ENCODE assay signal across 8 cellular contexts in the genomic region with DNA sequence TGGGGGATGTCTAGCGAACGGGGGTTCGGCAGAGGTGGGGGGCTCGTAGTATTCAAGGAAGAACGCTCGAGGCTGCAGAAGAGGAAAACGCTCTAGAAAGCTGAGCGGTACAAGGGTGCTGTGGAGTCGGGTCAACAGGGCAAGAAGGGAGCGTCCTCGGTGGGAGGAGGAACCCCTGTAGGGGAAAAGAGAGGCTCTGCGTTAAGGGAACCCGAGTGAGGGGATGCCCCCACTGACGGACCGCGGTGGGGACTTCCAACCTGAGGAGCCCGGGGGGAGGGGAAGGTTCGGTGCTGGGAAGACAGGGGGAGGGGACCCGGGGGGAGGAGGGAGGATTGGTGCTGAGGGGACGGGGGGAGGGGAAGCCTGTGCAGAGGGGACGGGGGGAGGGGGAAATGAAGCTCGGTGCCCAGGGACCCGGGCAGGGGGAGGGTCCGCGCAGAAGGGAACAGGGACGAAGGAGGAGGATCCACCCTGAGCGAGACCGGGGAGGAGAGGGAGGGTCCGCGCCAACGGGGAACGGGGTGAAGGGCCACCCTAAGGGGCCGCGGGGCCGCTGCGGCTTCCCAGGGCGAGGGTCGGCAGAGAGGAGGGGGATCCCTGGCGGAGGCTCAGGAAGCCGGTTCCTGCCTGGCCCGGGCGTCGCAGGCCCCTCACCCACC. TPM values are rescaled to one million over a fixed set of nuclear protein-coding genes. Genes with fewer than 3 reads are reported as not detected.
A peak's percentile ranks its signal among the peaks of the same experiment; 100 is the strongest.
DNase-seq lines count a peak whose midpoint lies in the region; ATAC-seq and TF ChIP-seq lines count a peak whose summit lies in the region.

No MANE protein-coding gene starts in this region.

- H3K27me3 ChIP-seq in endodermal cell (ENCODE audit: control insufficient read depth, insufficient read depth, low read length, poor library complexity, severe bottlenecking), result no peaks in the 10 kb centered on the region
- peaks cover 7 to 37% of the 10 kb centered on the region in 2 donors for H3K27me3 ChIP-seq in naive thymus-derived CD4-positive, alpha-beta T cell (ENCODE audit: control insufficient read depth in 2 of 2, insufficient read depth in 2 of 2, low read length in 2 of 2)

- H3K9me3 ChIP-seq in endodermal cell (ENCODE audit: control insufficient read depth, low read length), result no peaks in the 10 kb centered on the region
- H3K9me3 ChIP-seq in naive thymus-derived CD4-positive, alpha-beta T cell (ENCODE audit: control insufficient read depth in 2 of 3, low read length in 3 of 3), result no peaks in the 10 kb centered on the region

- H3K4me3 Mint-ChIP-seq in endodermal cell, result peak overlapping the region; percentile 95
- peak overlapping the region; percentile 77 to 92 (median 88) for H3K4me3 Mint-ChIP-seq in naive thymus-derived CD4-positive, alpha-beta T cell

- H3K27ac ChIP-seq in endodermal cell (ENCODE audit: low read depth, low read length), result peak overlapping the region; percentile 87
- H3K27ac ChIP-seq in naive thymus-derived CD4-positive, alpha-beta T cell (ENCODE audit: low read depth, low read length), result no peak overlapping the region

- CTCF ChIA-PET in AG04449 (lab: Yijun Ruan, JAX), result interaction anchor here (0.8 to 16.2 kb wide), 20 partner anchors 7 to 604 kb away, joined by 3 to 2098 read pairs (median 14); partner anchors contain the start of genes ARPC5L, RPL35 and WDR38
- CTCF ChIA-PET in naive thymus-derived CD4-positive, alpha-beta T cell (lab: Charles Lee), result interaction anchor here (0.6 to 7.0 kb wide), 6 partner anchors 9 to 358 kb away, joined by 3 to 66 read pairs (median 3); partner anchors contain the start of gene WDR38

- H3K9me3 Mint-ChIP-seq in endodermal cell, result no peaks in the 10 kb centered on the region
- peaks cover 0 to 2% (median 0%) of the 10 kb centered on the region in 11 donors for H3K9me3 Mint-ChIP-seq in naive thymus-derived CD4-positive, alpha-beta T cell

- peaks cover 16% of the 10 kb centered on the region for H3K4me1 ChIP-seq in endodermal cell (ENCODE audit: control insufficient read depth, insufficient read depth, low read length)
- peaks cover 13 to 20% of the 10 kb centered on the region in 2 donors for H3K4me1 ChIP-seq in naive thymus-derived CD4-positive, alpha-beta T cell (ENCODE audit: control insufficient read depth in 2 of 2, insufficient read depth in 2 of 2, low read length in 2 of 2)

- no peak for DNase-seq in AG04449 (ENCODE audit: low read depth, low spot score)
- peak; percentile 72 for DNase-seq in GM20000 (ENCODE audit: low spot score)
- DNase-seq in SK-MEL-5 (ENCODE audit: low read depth, low spot score), result peak; percentile 27
- peak; percentile 82 for DNase-seq in endodermal cell
- DNase-seq in naive thymus-derived CD4-positive, alpha-beta T cell, result peak in 3 of 9 donors; percentile 9 to 32 (median 28)
- no peak for DNase-seq in dermis blood vessel endothelial cell
- DNase-seq in GM03348 (ENCODE audit: low spot score), result no peak

- H3K4me1 Mint-ChIP-seq in endodermal cell, result peaks cover 43% of the 10 kb centered on the region
- peaks cover 13 to 40% (median 37%) of the 10 kb centered on the region in 7 donors for H3K4me1 Mint-ChIP-seq in naive thymus-derived CD4-positive, alpha-beta T cell

- H3K27ac Mint-ChIP-seq in endodermal cell, result peak overlapping the region; percentile 95
- peak overlapping the region in 3 of 9 donors; percentile 12 to 87 (median 78) for H3K27ac Mint-ChIP-seq in naive thymus-derived CD4-positive, alpha-beta T cell

- intact Hi-C loops in naive thymus-derived CD4-positive, alpha-beta T cell (cut with micrococcal nuclease), result loop anchor here (1.0 to 5.0 kb wide), 12 partner anchors 58 to 491 kb away; partner anchors contain the start of genes ARPC5L (in 2 of the 2), HSPA5 (in 2 of the 2), GAPVD1 (in 1 of the 2) and GOLGA1 (in 1 of the 2)

- POLR2A ChIA-PET in AG04449 (lab: Yijun Ruan, JAX), result interaction anchor here (0.8 to 1.2 kb wide), 2 partner anchors 90 to 92 kb away, joined by 5 read pairs; partner anchors contain the start of genes ARPC5L and RPL35
- POLR2A ChIA-PET in naive thymus-derived CD4-positive, alpha-beta T cell (lab: Charles Lee), result interaction anchor here (1.1 to 1.8 kb wide), 3 partner anchors 83 to 101 kb away, joined by 4 to 7 read pairs (median 6); partner anchors contain the start of genes RPL35 and WDR38

- no peaks in the 10 kb centered on the region for H3K36me3 Mint-ChIP-seq in endodermal cell (ENCODE audit: low read depth)
- no peaks in the 10 kb centered on the region for H3K36me3 Mint-ChIP-seq in naive thymus-derived CD4-positive, alpha-beta T cell

- H3K27me3 Mint-ChIP-seq in endodermal cell (ENCODE audit: insufficient read depth), result peaks cover 11% of the 10 kb centered on the region
- H3K27me3 Mint-ChIP-seq in naive thymus-derived CD4-positive, alpha-beta T cell, result peaks cover 54 to 82% (median 75%) of the 10 kb centered on the region in 5 donors

- no peaks in the 10 kb centered on the region for H3K36me3 ChIP-seq in endodermal cell (ENCODE audit: control insufficient read depth, insufficient read depth, low read length)
- H3K36me3 ChIP-seq in naive thymus-derived CD4-positive, alpha-beta T cell (ENCODE audit: control insufficient read depth in 2 of 3, insufficient read depth in 3 of 3, low read length in 3 of 3), result no peaks in the 10 kb centered on the region

- H3K4me3 ChIP-seq in AG04449 (ENCODE audit: low read depth, low read length) (peak overlapping the region; percentile 65), endodermal cell (ENCODE audit: low read length) (peak overlapping the region; percentile 90)
- peak overlapping the region; percentile 87 for H3K4me3 ChIP-seq in naive thymus-derived CD4-positive, alpha-beta T cell (ENCODE audit: low read length)

- no peak for ATAC-seq in naive thymus-derived CD4-positive, alpha-beta T cell
- ATAC-seq in HG02884 (IDR thresholded peaks at IDR 0.05; ENCODE audit: unreplicated experiment), result no peak

- H3K9ac ChIP-seq in endodermal cell (ENCODE audit: extremely low read depth, low read length, poor library complexity, severe bottlenecking), result peak overlapping the region; percentile 76

- WGBS in endodermal cell (ENCODE audit: insufficient coverage in 1 of 2, insufficient read length in 1 of 2), 2 experiments, result 0% methylated on average over 21 to 43 of the region's 43 CpGs

- TF ChIP-seq CTCF in AG04449 (IDR thresholded peaks at IDR 0.05; ENCODE audit: insufficient read depth, low read length, missing control alignments) (no peak), GM20000 (IDR thresholded peaks at IDR 0.05; ENCODE audit: extremely low read depth, missing control alignments) (no peak), endodermal cell (conservative IDR thresholded peaks at IDR 0.05) (no peak)

- in situ Hi-C loops in SK-MEL-5 (cut with HindIII; ENCODE audit: low pct_unique_long_range_greater_than_20kb, low sequenced_read_pairs), result loop anchor here (25.0 kb wide), 1 partner anchor 117 kb away; no protein-coding TSS in a partner anchor

RNA-seq across cellular contexts. Expression of gene NR6A1, which starts 0.6 kb away (rescaled TPM):
- total RNA-seq in SK-MEL-5 (2014; rRNA removed; shearing (Covaris generic)), result 7.8 and 8.0 TPM in 2 replicates
- polyA plus RNA-seq in SK-MEL-5 (2015; cell fraction: cytosol; rRNA removed), result 3.3 and 5.3 TPM in 2 replicates
- polyA plus RNA-seq in SK-MEL-5 (2015; cell fraction: nucleus; rRNA removed), result 15.2 and 16.2 TPM in 2 replicates
- total RNA-seq in endodermal cell (100 to 1,000 TPM; 168 to 206 TPM), dermis blood vessel endothelial cell (2.9 TPM in 2 replicates)
- polyA plus RNA-seq in endodermal cell (2013, experiment 1 of 2), result 47.4 TPM
- 49.5 TPM for polyA plus RNA-seq in endodermal cell (2013, experiment 2 of 2)
- total RNA-seq in naive thymus-derived CD4-positive, alpha-beta T cell, result under 1 TPM in 3 of 5 experiments, not detected in 2; 0.21 to 0.78 (median 0.51) TPM
- polyA plus RNA-seq in naive thymus-derived CD4-positive, alpha-beta T cell, result not detected

RNA-seq across cellular contexts. Expression of gene OLFML2A, which starts 6.4 kb away (rescaled TPM):
- 0.51 and 0.90 TPM in 2 replicates for total RNA-seq in SK-MEL-5 (2014; rRNA removed; shearing (Covaris generic))
- polyA plus RNA-seq in SK-MEL-5 (2015; cell fraction: cytosol; rRNA removed), result 2.1 and 3.2 TPM in 2 replicates
- 0.77 and 1.2 TPM in 2 replicates for polyA plus RNA-seq in SK-MEL-5 (2015; cell fraction: nucleus; rRNA removed)
- 10 to 100 TPM; 28.1 to 31.2 TPM for total RNA-seq in endodermal cell
- polyA plus RNA-seq in endodermal cell (2013, experiment 1 of 2), result 8.2 TPM
- polyA plus RNA-seq in endodermal cell (2013, experiment 2 of 2), result 7.8 TPM
- under 1 TPM in 1 of 5 experiments, not detected in 4; 0.51 TPM for total RNA-seq in naive thymus-derived CD4-positive, alpha-beta T cell
- polyA plus RNA-seq in naive thymus-derived CD4-positive, alpha-beta T cell, result not detected
- 2.2 and 2.9 TPM in 2 replicates for total RNA-seq in dermis blood vessel endothelial cell

Comparison
In these comparisons a context has a peak if more than half of its experiments do, and no peak if none do; other contexts are left out.
1. DNase-seq: peak in GM20000 (single experiment), SK-MEL-5 (single experiment) and endodermal cell (single experiment); none in AG04449 (single experiment), dermis blood vessel endothelial cell (single experiment) and GM03348 (single experiment).
2. RNA of gene NR6A1, which starts 0.6 kb away (total RNA-seq): 168 to 206 TPM in endodermal cell; 7.8 to 8.0 TPM in SK-MEL-5, 2.9 TPM in dermis blood vessel endothelial cell and 0.21 to 0.78 TPM in naive thymus-derived CD4-positive, alpha-beta T cell; every median in the first group is over 10 times any median in the second.
3. Peak in every context shown above with its lines, with median percentiles within 50 percentile points of each other: H3K4me3 ChIP-seq.